In genomic region chr20:45962031-45962755, GRCh38 we compare ENCODE assay signal across 17 cellular contexts. TPM values are rescaled to one million over a fixed set of nuclear protein-coding genes. Genes with fewer than 3 reads are reported as not detected.
A peak's percentile ranks its signal among the peaks of the same experiment; 100 is the strongest.
DNase-seq lines count a peak whose midpoint lies in the region; TF ChIP-seq lines count a peak whose summit lies in the region.
"Had no signal": no experiment of that assay in that cellular context is flagged by ENCODE, and none has a peak within 500 bp of the region (broad histone marks: within the 10 kb centered on the region; RNA-seq: fewer than 3 reads in every experiment).

No MANE protein-coding gene starts in this region.

- H3K4me1 ChIP-seq in NT2/D1 (ENCODE audit: insufficient read depth, insufficient read length) (peaks cover 2% of the 10 kb centered on the region), spleen (peaks cover 0 to 5% (median 0%) of the 10 kb centered on the region in 6 donors)
- H3K4me1 ChIP-seq: prostate gland had no signal

- TF ChIP-seq POLR2A in spleen (IDR thresholded peaks at IDR 0.05), result no peak

- no peak overlapping the region for H3K27ac ChIP-seq in spleen
- H3K27ac ChIP-seq: coronary artery, prostate gland had no signal

- H3K9me3 ChIP-seq in NT2/D1 (ENCODE audit: insufficient read depth, low read length) (no peaks in the 10 kb centered on the region), spleen (peaks cover 0 to 7% (median 0%) of the 10 kb centered on the region in 8 donors)
- H3K9me3 ChIP-seq: prostate gland had no signal

- H3K4me3 ChIP-seq in NT2/D1 (ENCODE audit: insufficient read length, low read depth) (no peak overlapping the region), spleen (no peak overlapping the region)
- H3K4me3 ChIP-seq: coronary artery, GM23338, prostate gland had no signal

- H3K36me3 ChIP-seq in NT2/D1 (ENCODE audit: insufficient read depth, insufficient read length, low read length) (peaks cover 89% of the 10 kb centered on the region), spleen (peaks cover 21 to 100% (median 100%) of the 10 kb centered on the region in 6 donors)

- H3K27me3 ChIP-seq in NT2/D1 (ENCODE audit: insufficient read depth, insufficient read length), result no peaks in the 10 kb centered on the region
- no peaks in the 10 kb centered on the region for H3K27me3 ChIP-seq in spleen (replicated peaks in 1 of 7)

- intact Hi-C loops in spleen (cut with DNase I; ENCODE audit: low total_unique reads), result loop anchor here (10.0 kb wide), 1 partner anchor 147 kb away; the partner anchor contains the start of gene UBE2C

- H3K27ac Mint-ChIP-seq in chondrocyte (ENCODE audit: unreplicated experiment), result no peak overlapping the region
- H3K27ac Mint-ChIP-seq: stimulated activated naive CD8-positive, alpha-beta T cell treated with anti-CD3 and anti-CD28 coated beads, Interleukin-15, Interleukin-2, amounts not matched to agents 100 ng/mL and 50 ng/mL, for 24 hours; type B pancreatic cell had no signal

- peak overlapping the region; percentile 29 for H3K9ac ChIP-seq in NT2/D1 (ENCODE audit: insufficient read length, low read depth)

- TF ChIP-seq CTCF in chondrocyte (IDR thresholded peaks at IDR 0.05), result no peak
- TF ChIP-seq CTCF in spleen (IDR thresholded peaks at IDR 0.05 in 8 of 11, conservative IDR thresholded peaks at IDR 0.05 in 3 of 11), result no peak

- H3K36me3 Mint-ChIP-seq in chondrocyte (ENCODE audit: low read depth), result peaks cover 40% of the 10 kb centered on the region

- no peaks in the 10 kb centered on the region for H3K9me3 Mint-ChIP-seq in chondrocyte (ENCODE audit: low read depth)
- H3K9me3 Mint-ChIP-seq: brain; GM23338; stimulated activated naive CD8-positive, alpha-beta T cell treated with anti-CD3 and anti-CD28 coated beads, Interleukin-15, Interleukin-2, amounts not matched to agents 100 ng/mL and 50 ng/mL, for 24 hours; type B pancreatic cell had no signal

- H3K4me1 Mint-ChIP-seq in chondrocyte (ENCODE audit: low read depth), result no peaks in the 10 kb centered on the region
- H3K4me1 Mint-ChIP-seq: brain had no signal

- DNase-seq in NT2/D1 (ENCODE audit: low read depth, low spot score) (no peak), chondrocyte (ENCODE audit: low spot score) (peak; percentile 80), spleen (peak; percentile 67), NCI-H226 (no peak)
- no peak for DNase-seq in activated CD8-positive, alpha-beta memory T cell treated with anti-CD3 and anti-CD28 coated beads, Interleukin-2, amount 50 U/mL, for 48 hours
- DNase-seq: activated CD4-positive, alpha-beta T cell treated with anti-CD3 and anti-CD28 coated beads for 48 hours; activated effector memory CD4-positive, alpha-beta T cell treated with Interleukin-2 at 50 U/mL for 16 hours; NCI-H1436 treated with DMSO at 0.1 percent for 48 hours; SHP77 treated with DMSO at 0.1 percent for 48 hours; stimulated activated CD4-positive, alpha-beta T cell treated with anti-CD3 and anti-CD28 coated beads, Interleukin-2, amount 100 ng/mL, for 48 hours had no signal

- no peak overlapping the region for H3K4me3 Mint-ChIP-seq in chondrocyte (ENCODE audit: unreplicated experiment)
- H3K4me3 Mint-ChIP-seq: brain; GM23338; stimulated activated naive CD8-positive, alpha-beta T cell treated with anti-CD3 and anti-CD28 coated beads, Interleukin-15, Interleukin-2, amounts not matched to agents 100 ng/mL and 50 ng/mL, for 24 hours; type B pancreatic cell had no signal

- WGBS in spleen, 5 donors, result 93 to 96% (median 96%) methylated on average over 18 to 26 of the region's 26 CpGs

- H3K27me3 Mint-ChIP-seq in chondrocyte (ENCODE audit: low read depth), result no peaks in the 10 kb centered on the region
- H3K27me3 Mint-ChIP-seq: stimulated activated naive CD8-positive, alpha-beta T cell treated with anti-CD3 and anti-CD28 coated beads, Interleukin-15, Interleukin-2, amounts not matched to agents 100 ng/mL and 50 ng/mL, for 24 hours; type B pancreatic cell had no signal

RNA-seq across cellular contexts. Expression of gene ZNF335, which starts 9.8 kb away (rescaled TPM):
- 14.2 to 18.3 TPM (median 14.6 TPM) in 3 replicates for total RNA-seq in chondrocyte
- 10 to 100 TPM; 25.9 to 46.3 (median 33.8) TPM for total RNA-seq in spleen
- polyA plus RNA-seq in spleen, result 10 to 100 TPM in 2 of 3 donors, 1 to 10 TPM in 1; 8.2 to 17.9 (median 17.8) TPM

RNA-seq across cellular contexts. Expression of gene PCIF1, which starts 27.7 kb away (rescaled TPM):
- 23.5 to 25.7 TPM (median 24.9 TPM) in 3 replicates for total RNA-seq in chondrocyte
- total RNA-seq in spleen, result 10 to 100 TPM; 41.2 to 61.9 (median 52.4) TPM
- 10 to 100 TPM; 25.1 to 33.8 (median 31.0) TPM for polyA plus RNA-seq in spleen

RNA-seq across cellular contexts. Expression of gene MMP9, which starts 46.5 kb away (rescaled TPM):
- 2.1 to 2.2 TPM in 2 of 3 replicates, not detected in the other for total RNA-seq in chondrocyte
- total RNA-seq in spleen, result 100 to 1,000 TPM in 5 of 7 donors, 10 to 100 TPM in 2; 75.2 to 295 (median 168) TPM
- polyA plus RNA-seq in spleen, result 10 to 100 TPM; 33.3 to 49.7 (median 37.1) TPM
- polyA plus RNA-seq: neural cell had no signal

RNA-seq across cellular contexts. Expression of gene PLTP, which starts 50.2 kb away (rescaled TPM):
- 48.1 to 53.1 TPM (median 48.5 TPM) in 3 replicates for total RNA-seq in chondrocyte
- total RNA-seq in spleen, result 100 to 1,000 TPM in 2 of 7 donors, 10 to 100 TPM in 5; 19.2 to 430 (median 46.7) TPM
- polyA plus RNA-seq in spleen, result 10 to 100 TPM in 2 of 3 donors, 1 to 10 TPM in 1; 7.5 to 58.2 (median 16.7) TPM

Comparison
In these comparisons a context has a peak if more than half of its experiments do, and no peak if none do; other contexts are left out.
1. DNase-seq: peak in chondrocyte (single experiment) and spleen (single experiment); none in NT2/D1 (single experiment), activated CD8-positive, alpha-beta memory T cell treated with anti-CD3 and anti-CD28 coated beads, Interleukin-2, amount 50 U/mL, for 48 hours (single experiment) and NCI-H226 (single experiment).
2. RNA of gene MMP9, which starts 46.5 kb away (total RNA-seq): 75.2 to 295 TPM in spleen; 2.1 to 2.2 TPM in chondrocyte; every median in the first group is over 10 times any median in the second.